In the genomic region with DNA sequence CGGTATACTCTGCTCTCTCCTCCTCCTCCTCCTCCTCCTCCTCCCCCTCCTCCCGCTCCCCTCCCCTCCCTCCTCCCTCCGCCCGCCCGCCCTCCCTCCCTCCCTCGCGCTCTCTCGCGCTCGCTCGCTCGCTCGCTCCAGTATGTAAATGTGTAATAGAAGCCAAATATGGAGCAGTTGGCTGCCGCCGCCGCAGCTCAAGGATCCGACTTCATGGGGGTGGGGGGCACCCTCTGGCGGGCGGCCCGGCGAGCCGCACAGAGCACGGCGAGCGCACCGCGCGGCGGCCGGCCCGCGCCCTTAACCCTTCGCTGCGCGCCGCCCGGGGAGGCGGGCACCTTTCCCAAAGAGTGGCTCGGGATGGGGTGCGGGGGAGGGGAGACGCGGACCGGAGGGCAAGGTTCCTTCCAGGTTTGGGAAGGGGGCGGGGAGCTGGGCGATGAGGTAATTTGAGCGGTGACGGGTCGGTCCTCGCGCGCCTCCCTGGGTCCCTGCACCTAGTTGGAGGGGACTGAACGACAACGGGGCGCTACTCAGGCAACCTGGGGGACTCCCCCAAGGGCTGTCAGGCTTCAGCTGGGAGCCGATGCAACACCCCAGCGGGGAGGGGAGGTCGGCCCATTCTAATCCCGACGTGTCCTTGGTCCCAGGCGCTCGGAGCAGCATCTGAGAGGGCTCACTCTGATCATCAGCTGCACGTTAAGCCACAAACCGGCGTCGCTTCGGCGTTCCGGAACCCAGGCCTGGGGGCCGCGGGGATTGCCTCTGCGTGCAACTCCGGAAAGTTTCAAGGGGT, we compare ENCODE assay signal across 8 cellular contexts. TPM values are rescaled to one million over a fixed set of nuclear protein-coding genes. Genes with fewer than 3 reads are reported as not detected.
DNase-seq lines count a peak whose midpoint lies in the region; ATAC-seq and TF ChIP-seq lines count a peak whose summit lies in the region.

No MANE protein-coding gene starts in this region.

- H3K4me1 ChIP-seq in right lobe of liver: peaks cover 0 to 37% (median 8%) of the 10 kb centered on the region in 4 donors

- ATAC-seq in HG02885 (IDR thresholded peaks at IDR 0.05; ENCODE audit: poor library complexity, unreplicated experiment): peak; percentile 49
- peak; percentile 56 to 71 (median 62) for ATAC-seq in right lobe of liver

- no peaks in the 10 kb centered on the region for H3K36me3 ChIP-seq in right lobe of liver

- DNase-seq in SIG-M5 treated with dmso at 0.1 percent for 504 hours (lab: John Stamatoyannopoulos, UW; ENCODE audit: unreplicated experiment): peak; percentile 83
- DNase-seq in SIG-M5 (lab: John Stamatoyannopoulos, UW): no peak
- DNase-seq in NCI-H2196 treated with DMSO at 0.1 percent for 48 hours (lab: John Stamatoyannopoulos, UW; ENCODE audit: unreplicated experiment): peak; percentile 33
- DNase-seq in activated CD4-positive, alpha-beta T cell treated with anti-CD3 and anti-CD28 coated beads, Interleukin-2, amount 50 U/mL, for 1 hour: peak; percentile 81
- peak; percentile 87 for DNase-seq in dedifferentiated amniotic fluid mesenchymal stem cell (ENCODE audit: extremely low spot score)
- DNase-seq in right lobe of liver: peak; percentile 92 to 94 (median 94)
- peak; percentile 83 for DNase-seq in stimulated activated CD4-positive, alpha-beta T cell treated with anti-CD3 and anti-CD28 coated beads, Interleukin-4, amount 100 ng/mL, for 24 hours

- no peaks in the 10 kb centered on the region for H3K27me3 ChIP-seq in right lobe of liver

- H3K27ac ChIP-seq in right lobe of liver: peak overlapping the region; percentile 95 to 98 (median 96)

- H3K4me3 ChIP-seq in right lobe of liver: peak overlapping the region; percentile 66 to 79 (median 74)

- TF ChIP-seq POLR2A in right lobe of liver (IDR thresholded peaks at IDR 0.05): peak; percentile 73

- no peaks in the 10 kb centered on the region for H3K9me3 ChIP-seq in right lobe of liver

- intact Hi-C loops in right lobe of liver (cut with DNase I): no loop called here

- peak in 3 of 4 donors; percentile 4 to 43 (median 17) for TF ChIP-seq CTCF in right lobe of liver (IDR thresholded peaks at IDR 0.05)

- 3% methylated on average over 15 of the region's 72 CpGs for WGBS in right lobe of liver (ENCODE audit: insufficient coverage, low coverage, low lambda C conversion rate, missing lambda C conversion rate)

RNA-seq across cellular contexts. Expression of a gene that starts 0.4 kb away (rescaled TPM):
- 10 to 100 TPM; 23.2 to 28.7 (median 25.0) TPM for total RNA-seq in right lobe of liver
